ENCODE assay signal across 15 cellular contexts in genomic region chr11:62676698-62677097, GRCh38. TPM values are rescaled to one million over a fixed set of nuclear protein-coding genes. Genes with fewer than 3 reads are reported as not detected.
A peak's percentile ranks its signal among the peaks of the same experiment; 100 is the strongest.
DNase-seq lines count a peak whose midpoint lies in the region; ATAC-seq and TF ChIP-seq lines count a peak whose summit lies in the region.
"Had no signal": no experiment of that assay in that cellular context is flagged by ENCODE, and none has a peak within 500 bp of the region (broad histone marks: within the 10 kb centered on the region; RNA-seq: fewer than 3 reads in every experiment).

No MANE protein-coding gene starts in this region.

- H3K27ac Mint-ChIP-seq in activated naive CD8-positive, alpha-beta T cell treated with anti-CD3 and anti-CD28 coated beads for 36 hours, result peak overlapping the region; percentile 39
- H3K27ac Mint-ChIP-seq in natural killer cell treated with Interleukin-12 subunit alpha and Interleukin-12 subunit beta and Interleukin-15 and Interleukin-18, amount 100 ng/mL, for 72 hours, result peak overlapping the region; percentile 85 to 94

- peak; percentile 19 for TF ChIP-seq POLR2A in GM18505 (IDR thresholded peaks at IDR 0.05; ENCODE audit: borderline replicate concordance, extremely low read depth, insufficient read depth, insufficient read length)

- H3K36me3 Mint-ChIP-seq in activated naive CD8-positive, alpha-beta T cell treated with anti-CD3 and anti-CD28 coated beads for 36 hours, result peaks cover 40% of the 10 kb centered on the region
- H3K36me3 Mint-ChIP-seq in natural killer cell treated with Interleukin-12 subunit alpha and Interleukin-12 subunit beta and Interleukin-15 and Interleukin-18, amount 100 ng/mL, for 72 hours, result peaks cover 22% of the 10 kb centered on the region

- DNase-seq in DMS 273 (lab: John Stamatoyannopoulos, UW; ENCODE audit: unreplicated experiment), result peak; percentile 64
- no peak for DNase-seq in DMS 273 treated with DMSO at 0.1 percent for 48 hours (lab: John Stamatoyannopoulos, UW)
- no peak for DNase-seq in activated naive CD8-positive, alpha-beta T cell treated with anti-CD3 and anti-CD28 coated beads for 36 hours
- DNase-seq in natural killer cell treated with Interleukin-12 subunit alpha and Interleukin-12 subunit beta and Interleukin-15 and Interleukin-18, amount 100 ng/mL, for 72 hours (ENCODE audit: low spot score), result peak; percentile 40
- DNase-seq in nucleus accumbens (lab: John Stamatoyannopoulos, UW), result no peak
- DNase-seq in NOMO-1 treated with dmso at 0.1 percent for 144 hours (lab: John Stamatoyannopoulos, UW; ENCODE audit: unreplicated experiment), result no peak
- DNase-seq: activated gamma-delta T cell, dermis blood vessel endothelial cell, left cardiac atrium, NCI-H2081 treated with DMSO at 0.1 percent for 48 hours, occipital lobe, Peyer's patch had no signal

- H3K4me3 Mint-ChIP-seq in activated naive CD8-positive, alpha-beta T cell treated with anti-CD3 and anti-CD28 coated beads for 36 hours, result peak overlapping the region; percentile 90
- peak overlapping the region; percentile 89 for H3K4me3 Mint-ChIP-seq in natural killer cell treated with Interleukin-12 subunit alpha and Interleukin-12 subunit beta and Interleukin-15 and Interleukin-18, amount 100 ng/mL, for 72 hours

- no peaks in the 10 kb centered on the region for H3K27me3 Mint-ChIP-seq in activated naive CD8-positive, alpha-beta T cell treated with anti-CD3 and anti-CD28 coated beads for 36 hours
- H3K27me3 Mint-ChIP-seq in natural killer cell treated with Interleukin-12 subunit alpha and Interleukin-12 subunit beta and Interleukin-15 and Interleukin-18, amount 100 ng/mL, for 72 hours, result no peaks in the 10 kb centered on the region

- ATAC-seq in GM18505 (IDR thresholded peaks at IDR 0.05; ENCODE audit: unreplicated experiment) (no peak), GM18861 (IDR thresholded peaks at IDR 0.05; ENCODE audit: unreplicated experiment) (no peak)
- no peak for ATAC-seq in natural killer cell treated with Interleukin-12 subunit alpha and Interleukin-12 subunit beta and Interleukin-15 and Interleukin-18, amount 100 ng/mL, for 72 hours
- ATAC-seq: gastroesophageal sphincter, left cardiac atrium had no signal

- peaks cover 47% of the 10 kb centered on the region for H3K4me1 Mint-ChIP-seq in activated naive CD8-positive, alpha-beta T cell treated with anti-CD3 and anti-CD28 coated beads for 36 hours
- H3K4me1 Mint-ChIP-seq in natural killer cell treated with Interleukin-12 subunit alpha and Interleukin-12 subunit beta and Interleukin-15 and Interleukin-18, amount 100 ng/mL, for 72 hours (ENCODE audit: low read depth in 2 of 2), result peaks cover 30 to 38% of the 10 kb centered on the region in 2 donors

- no peaks in the 10 kb centered on the region for H3K9me3 Mint-ChIP-seq in activated naive CD8-positive, alpha-beta T cell treated with anti-CD3 and anti-CD28 coated beads for 36 hours
- H3K9me3 Mint-ChIP-seq in natural killer cell treated with Interleukin-12 subunit alpha and Interleukin-12 subunit beta and Interleukin-15 and Interleukin-18, amount 100 ng/mL, for 72 hours, result no peaks in the 10 kb centered on the region

RNA-seq across cellular contexts. Expression of gene UBXN1, which starts 2.2 kb away (rescaled TPM):
- 100 to 1,000 TPM; 123 to 124 TPM for total RNA-seq in activated naive CD8-positive, alpha-beta T cell treated with anti-CD3 and anti-CD28 coated beads for 36 hours
- 100 to 1,000 TPM in 1 of 2 donors, 10 to 100 TPM in 1; 91.1 to 124 TPM for total RNA-seq in natural killer cell treated with Interleukin-12 subunit alpha and Interleukin-12 subunit beta and Interleukin-15 and Interleukin-18, amount 100 ng/mL, for 72 hours

RNA-seq across cellular contexts. Expression of gene LBHD1, which starts 4.6 kb away (rescaled TPM):
- 10 to 100 TPM; 22.6 to 26.0 TPM for total RNA-seq in activated naive CD8-positive, alpha-beta T cell treated with anti-CD3 and anti-CD28 coated beads for 36 hours
- 10 to 100 TPM; 20.9 to 33.7 TPM for total RNA-seq in natural killer cell treated with Interleukin-12 subunit alpha and Interleukin-12 subunit beta and Interleukin-15 and Interleukin-18, amount 100 ng/mL, for 72 hours

RNA-seq across cellular contexts. Expression of gene UQCC3, which starts 5.2 kb away (rescaled TPM):
- total RNA-seq in activated naive CD8-positive, alpha-beta T cell treated with anti-CD3 and anti-CD28 coated beads for 36 hours, result 1 to 10 TPM; 5.0 to 5.7 TPM
- total RNA-seq in natural killer cell treated with Interleukin-12 subunit alpha and Interleukin-12 subunit beta and Interleukin-15 and Interleukin-18, amount 100 ng/mL, for 72 hours, result 1 to 10 TPM; 6.1 to 8.8 TPM

RNA-seq across cellular contexts. Expression of gene CSKMT, which starts 11.6 kb away (rescaled TPM):
- total RNA-seq in activated naive CD8-positive, alpha-beta T cell treated with anti-CD3 and anti-CD28 coated beads for 36 hours, result 10 to 100 TPM; 28.7 to 39.7 TPM
- 100 to 1,000 TPM in 1 of 2 donors, 10 to 100 TPM in 1; 30.0 to 121 TPM for total RNA-seq in natural killer cell treated with Interleukin-12 subunit alpha and Interleukin-12 subunit beta and Interleukin-15 and Interleukin-18, amount 100 ng/mL, for 72 hours

RNA-seq across cellular contexts. Expression of gene C11orf98, which starts 11.7 kb away (rescaled TPM):
- 100 to 1,000 TPM; 147 to 159 TPM for total RNA-seq in activated naive CD8-positive, alpha-beta T cell treated with anti-CD3 and anti-CD28 coated beads for 36 hours
- total RNA-seq in natural killer cell treated with Interleukin-12 subunit alpha and Interleukin-12 subunit beta and Interleukin-15 and Interleukin-18, amount 100 ng/mL, for 72 hours, result 100 to 1,000 TPM; 131 to 149 TPM

Comparison
In these comparisons a context has a peak if more than half of its experiments do, and no peak if none do; other contexts are left out.
1. DNase-seq: peak in DMS 273 (single experiment) and natural killer cell treated with Interleukin-12 subunit alpha and Interleukin-12 subunit beta and Interleukin-15 and Interleukin-18, amount 100 ng/mL, for 72 hours (single experiment); none in DMS 273 treated with DMSO at 0.1 percent for 48 hours (single experiment), activated naive CD8-positive, alpha-beta T cell treated with anti-CD3 and anti-CD28 coated beads for 36 hours (single experiment), nucleus accumbens (0 of 56) and NOMO-1 treated with dmso at 0.1 percent for 144 hours (single experiment).